ENCODE assay signal across 8 cellular contexts in genomic region chr2:164495491-164496223, GRCh38.
DNase-seq lines count a peak whose midpoint lies in the region; ATAC-seq and TF ChIP-seq lines count a peak whose summit lies in the region.

No MANE protein-coding gene starts in this region.

- 16% methylated on average over 6 of the region's 6 CpGs for WGBS in right lobe of liver (ENCODE audit: insufficient coverage, low coverage, low lambda C conversion rate, missing lambda C conversion rate)

- DNase-seq in BE2C (no peak), MCF 10A (ENCODE audit: unreplicated experiment) (peak; percentile 63), right lobe of liver (no peak), T1000 (lab: John Stamatoyannopoulos, UW) (no peak), NCI-H1436 (lab: John Stamatoyannopoulos, UW) (no peak)

- H3K4me2 ChIP-seq in KMS-11, result no peak overlapping the region

- H3K4me1 ChIP-seq in BE2C (no peaks in the 10 kb centered on the region), KMS-11 (ENCODE audit: low read depth, poor library complexity, severe bottlenecking) (no peaks in the 10 kb centered on the region), right lobe of liver (peaks cover 0 to 7% (median 0%) of the 10 kb centered on the region in 4 donors)

- H3K27me3 ChIP-seq in BE2C (no peaks in the 10 kb centered on the region), KMS-11 (ENCODE audit: insufficient read depth, low read depth) (no peaks in the 10 kb centered on the region), right lobe of liver (no peaks in the 10 kb centered on the region)

- no peaks in the 10 kb centered on the region for H3K36me3 Mint-ChIP-seq in MCF 10A (ENCODE audit: insufficient read depth, unreplicated experiment)

- no peak overlapping the region for H2AFZ ChIP-seq in KMS-11 (ENCODE audit: low read depth)

- H3K4me1 Mint-ChIP-seq in MCF 10A (ENCODE audit: insufficient read depth, unreplicated experiment), result no peaks in the 10 kb centered on the region

- no peak overlapping the region for H3K27ac ChIP-seq in KMS-11
- H3K27ac ChIP-seq in right lobe of liver, result no peak overlapping the region

- no peaks in the 10 kb centered on the region for H3K79me2 ChIP-seq in KMS-11 (ENCODE audit: insufficient read depth, low read depth)

- BruUV-seq in MCF 10A (replicated peaks; lab: Mats Ljungman, UMichigan), result no TSS peak

- TF ChIP-seq POLR2A in right lobe of liver (IDR thresholded peaks at IDR 0.05), result no peak

- POLR2A ChIA-PET in MCF 10A (lab: Yijun Ruan, JAX), result interaction anchor here (0.6 kb wide), 1 partner anchor 23 kb away, joined by 3 read pairs; no protein-coding TSS in a partner anchor

- intact Hi-C loops in MCF 10A (cut with micrococcal nuclease) (loop anchor here (2.0 to 10.0 kb wide), 5 partner anchors 43 to 1601 kb away; no protein-coding TSS in a partner anchor), right lobe of liver (cut with DNase I) (no loop called here)

- H3K9me3 Mint-ChIP-seq in MCF 10A (ENCODE audit: unreplicated experiment), result no peaks in the 10 kb centered on the region

- TF ChIP-seq CTCF in BE2C (IDR thresholded peaks at IDR 0.05; ENCODE audit: low read depth, low read length) (peak; percentile 54), KMS-11 (conservative IDR thresholded peaks at IDR 0.05; ENCODE audit: low read depth, low read length) (peak; percentile 40; the same call in 1 of the 2 replicates), MCF 10A (IDR thresholded peaks at IDR 0.05; ENCODE audit: unreplicated experiment) (peak; percentile 68), right lobe of liver (IDR thresholded peaks at IDR 0.05) (peak; percentile 45 to 49 (median 46))

- H4K20me1 ChIP-seq in KMS-11 (ENCODE audit: insufficient read depth), result no peaks in the 10 kb centered on the region

- H3K4me3 Mint-ChIP-seq in MCF 10A (ENCODE audit: unreplicated experiment), result no peak overlapping the region

- no peak overlapping the region for H3K9ac ChIP-seq in KMS-11

- H3K9me3 ChIP-seq in BE2C (no peaks in the 10 kb centered on the region), right lobe of liver (no peaks in the 10 kb centered on the region)

- H3K36me3 ChIP-seq in BE2C (no peaks in the 10 kb centered on the region), KMS-11 (ENCODE audit: insufficient read depth) (no peaks in the 10 kb centered on the region), right lobe of liver (peaks cover 0 to 17% (median 7%) of the 10 kb centered on the region in 4 donors)

- no peak overlapping the region for H3K27ac Mint-ChIP-seq in MCF 10A (ENCODE audit: low read depth, unreplicated experiment)

- CTCF ChIA-PET in MCF 10A (lab: Yijun Ruan, JAX), result interaction anchor here (0.5 to 10.0 kb wide), 8 partner anchors 9 to 1340 kb away, joined by 3 to 103 read pairs (median 6); no protein-coding TSS in a partner anchor

- H3K4me3 ChIP-seq in BE2C (ENCODE audit: low read depth, low read length) (no peak overlapping the region), KMS-11 (IDR thresholded peaks at IDR 0.05; ENCODE audit: insufficient read depth, low read depth, low read length) (no peak overlapping the region), right lobe of liver (no peak overlapping the region)

- ATAC-seq in right lobe of liver, result peak; percentile 72 to 93 (median 82)
- no peak for ATAC-seq in GM21515 (IDR thresholded peaks at IDR 0.05; ENCODE audit: unreplicated experiment)
- ATAC-seq in HG03135 (IDR thresholded peaks at IDR 0.05; ENCODE audit: unreplicated experiment), result no peak

- no peaks in the 10 kb centered on the region for H3K27me3 Mint-ChIP-seq in MCF 10A (ENCODE audit: insufficient read depth, unreplicated experiment)

Comparison
In these comparisons a context has a peak if more than half of its experiments do, and no peak if none do; other contexts are left out.
1. ATAC-seq: peak in right lobe of liver (4 of 4); none in GM21515 (single experiment) and HG03135 (single experiment).
2. Peak in every context shown above with its lines, with median percentiles within 50 percentile points of each other: CTCF ChIP-seq.